In the genomic region with DNA sequence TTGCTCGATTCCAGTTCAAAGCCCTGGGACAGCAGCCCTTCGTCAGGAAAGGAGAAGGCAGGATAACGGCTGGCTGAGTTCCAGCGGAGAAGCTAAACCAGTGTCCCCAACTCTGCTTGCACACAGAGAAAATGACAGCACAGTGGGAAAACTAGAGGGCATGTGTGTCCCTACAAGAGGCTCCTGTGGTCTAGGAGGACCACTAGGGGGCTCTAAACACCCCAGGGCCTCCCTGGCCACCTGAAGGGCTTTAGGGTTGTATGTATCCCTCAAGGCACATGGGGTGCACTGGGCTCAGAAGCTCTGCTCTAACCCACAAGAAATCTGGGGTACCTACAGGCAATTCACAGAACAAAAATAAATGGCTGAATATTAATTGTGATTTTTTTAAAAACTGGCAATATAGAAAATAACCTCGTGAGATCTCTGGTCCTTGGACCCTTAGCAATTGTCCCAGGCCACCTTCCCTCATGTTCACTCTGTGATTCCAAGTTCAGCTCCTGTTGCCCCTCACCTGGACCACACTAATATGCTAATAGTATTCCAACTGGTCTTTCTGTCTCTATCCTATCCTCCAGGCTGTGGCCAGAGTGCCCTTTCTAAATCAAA, we compare ENCODE assay signal across 8 cellular contexts. TPM values are rescaled to one million over a fixed set of nuclear protein-coding genes. Genes with fewer than 3 reads are reported as not detected.
DNase-seq lines count a peak whose midpoint lies in the region; ATAC-seq and TF ChIP-seq lines count a peak whose summit lies in the region.

No MANE protein-coding gene starts in this region.

- H3K27ac Mint-ChIP-seq in Caco-2 (ENCODE audit: unreplicated experiment), result no peak overlapping the region

- peaks cover 11% of the 10 kb centered on the region for H3K4me1 Mint-ChIP-seq in Caco-2 (ENCODE audit: low read depth, unreplicated experiment)

- H3F3A ChIP-seq in PC-3 (ENCODE audit: low read length, unreplicated experiment), result no peaks in the 10 kb centered on the region

- 88% methylated on average over 4 of the region's 5 CpGs for WGBS in right lobe of liver (ENCODE audit: insufficient coverage, low coverage, low lambda C conversion rate, missing lambda C conversion rate)

- no peak overlapping the region for H3K27ac ChIP-seq in PC-3 (ENCODE audit: low read length)
- no peak overlapping the region for H3K27ac ChIP-seq in right lobe of liver

- H3K36me3 ChIP-seq in Caco-2 (ENCODE audit: control insufficient read depth, insufficient read depth, low read length) (peaks cover 10% of the 10 kb centered on the region), PC-3 (ENCODE audit: low read depth, low read length) (peaks cover 71% of the 10 kb centered on the region), right lobe of liver (peaks cover 18 to 100% (median 55%) of the 10 kb centered on the region in 4 donors)

- DNase-seq in Caco-2 (peak; percentile 60 to 69), GM20000 (ENCODE audit: low spot score) (peak; percentile 37), PC-3 (peak; percentile 50), cardiac fibroblast (ENCODE audit: low read depth in 2 of 2) (peak; percentile 50 to 53), right lobe of liver (no peak), OCI-M2 (lab: John Stamatoyannopoulos, UW; ENCODE audit: unreplicated experiment) (no peak), superior temporal gyrus (ENCODE audit: extremely low spot score) (no peak)

- H3K36me3 Mint-ChIP-seq in Caco-2 (ENCODE audit: insufficient read depth, unreplicated experiment), result peaks cover 96% of the 10 kb centered on the region

- H3K9me2 ChIP-seq in PC-3 (replicated peaks; ENCODE audit: low read length), result no peaks in the 10 kb centered on the region

- H3K4me3 Mint-ChIP-seq in Caco-2 (ENCODE audit: unreplicated experiment), result no peak overlapping the region

- no peak for TF ChIP-seq POLR2A in right lobe of liver (IDR thresholded peaks at IDR 0.05)

- no peaks in the 10 kb centered on the region for H3K27me3 Mint-ChIP-seq in Caco-2 (ENCODE audit: insufficient read depth, unreplicated experiment)

- no peak overlapping the region for H3K9ac ChIP-seq in PC-3 (ENCODE audit: low read length)

- ATAC-seq in PC-3, result peak; percentile 89
- peak; percentile 71 to 85 (median 76) for ATAC-seq in right lobe of liver
- ATAC-seq in GM21619 (IDR thresholded peaks at IDR 0.05; ENCODE audit: unreplicated experiment), result no peak

- no peak overlapping the region for H2AFZ ChIP-seq in PC-3 (ENCODE audit: low read length)

- H3K4me3 ChIP-seq in Caco-2 (ENCODE audit: low read depth, low read length), result no peak overlapping the region
- H3K4me3 ChIP-seq in PC-3 (ENCODE audit: low read length), result no peak overlapping the region
- H3K4me3 ChIP-seq in cardiac fibroblast (replicated peaks in 1 of 2; ENCODE audit: low read depth in 2 of 2, low read length in 2 of 2), result no peak overlapping the region
- H3K4me3 ChIP-seq in right lobe of liver, result no peak overlapping the region

- TF ChIP-seq CTCF in Caco-2 (IDR thresholded peaks at IDR 0.05; ENCODE audit: insufficient read depth in 1 of 2, low read depth in 1 of 2, low read length in 1 of 2, severe bottlenecking in 1 of 2, unreplicated experiment in 1 of 2) (peak; percentile 83 to 96), GM20000 (IDR thresholded peaks at IDR 0.05; ENCODE audit: extremely low read depth, missing control alignments) (peak; percentile 27), PC-3 (conservative IDR thresholded peaks at IDR 0.05; ENCODE audit: low read depth, low read length) (peak; percentile 86), cardiac fibroblast (IDR thresholded peaks at IDR 0.05; ENCODE audit: low read depth, low read length) (peak; percentile 84), right lobe of liver (IDR thresholded peaks at IDR 0.05) (peak; percentile 44 to 64 (median 58))

- BruUV-seq in Caco-2 (replicated peaks; lab: Mats Ljungman, UMichigan) (no TSS peak), PC-3 (replicated peaks; lab: Mats Ljungman, UMichigan) (no TSS peak)

- H3K9me3 ChIP-seq in Caco-2 (no peaks in the 10 kb centered on the region), PC-3 (ENCODE audit: low read length) (no peaks in the 10 kb centered on the region), right lobe of liver (no peaks in the 10 kb centered on the region)

- no peaks in the 10 kb centered on the region for H3K9me3 Mint-ChIP-seq in Caco-2 (ENCODE audit: unreplicated experiment)

- POLR2A ChIA-PET in Caco-2 (lab: Charles Lee), result no interaction called here
- POLR2A ChIA-PET in PC-3 (lab: Charles Lee; ENCODE audit: unreplicated experiment), result interaction anchor here (0.7 kb wide), 1 partner anchor 58 kb away, joined by 3 read pairs; no protein-coding TSS in a partner anchor

- no peaks in the 10 kb centered on the region for H3K27me3 ChIP-seq in Caco-2 (replicated peaks; ENCODE audit: control insufficient read depth, insufficient read depth, low read length)
- no peaks in the 10 kb centered on the region for H3K27me3 ChIP-seq in PC-3 (ENCODE audit: low read length)
- H3K27me3 ChIP-seq in right lobe of liver, result no peaks in the 10 kb centered on the region

- H4K20me1 ChIP-seq in PC-3 (ENCODE audit: low read length), result no peaks in the 10 kb centered on the region

- no peak overlapping the region for H3K4me2 ChIP-seq in PC-3 (ENCODE audit: low read length)

- no peaks in the 10 kb centered on the region for H3K79me2 ChIP-seq in PC-3 (ENCODE audit: low read length)

- CTCF ChIA-PET in Caco-2 (lab: Charles Lee), result no interaction called here
- CTCF ChIA-PET in PC-3 (lab: Charles Lee), result no interaction called here

- intact Hi-C loops in Caco-2 (cut with micrococcal nuclease; ENCODE audit: unreplicated experiment) (loop anchor here (1.0 kb wide), 4 partner anchors 18 to 215 kb away; a partner anchor contains a TSS), PC-3 (cut with micrococcal nuclease) (no loop called here), right lobe of liver (cut with DNase I) (no loop called here)

- H3K4me1 ChIP-seq in Caco-2, result peaks cover 7% of the 10 kb centered on the region
- H3K4me1 ChIP-seq in PC-3 (ENCODE audit: insufficient read depth, low read length), result no peaks in the 10 kb centered on the region
- H3K4me1 ChIP-seq in right lobe of liver, result no peaks in the 10 kb centered on the region

RNA-seq across cellular contexts. Expression of a gene that starts 17.5 kb away (rescaled TPM):
- total RNA-seq in Caco-2 (2022) (113 and 126 TPM in 2 replicates), PC-3 (2014; rRNA removed) (45.6 and 47.9 TPM in 2 replicates), right lobe of liver (10 to 100 TPM; 28.9 to 72.3 (median 48.5) TPM)

Comparison
In these comparisons a context has a peak if more than half of its experiments do, and no peak if none do; other contexts are left out.
1. DNase-seq: peak in Caco-2 (2 of 2), GM20000 (single experiment), PC-3 (single experiment) and cardiac fibroblast (2 of 2); none in right lobe of liver (0 of 3), OCI-M2 (single experiment) and superior temporal gyrus (single experiment).
2. CTCF ChIP-seq: peak in every context shown above with its lines; median percentile 90 in Caco-2; 86 in PC-3; 84 in cardiac fibroblast; 58 in right lobe of liver; 27 in GM20000.